ENCODE assay signal across 9 cellular contexts in genomic region chr22:46081036-46081830, GRCh38.
DNase-seq lines count a peak whose midpoint lies in the region; ATAC-seq and TF ChIP-seq lines count a peak whose summit lies in the region.
"Had no signal": no experiment of that assay in that cellular context is flagged by ENCODE, and none has a peak within 500 bp of the region (broad histone marks: within the 10 kb centered on the region; RNA-seq: fewer than 3 reads in every experiment).

No MANE protein-coding gene starts in this region.

- no peak overlapping the region for H3K4me3 Mint-ChIP-seq in osteocyte (ENCODE audit: unreplicated experiment)
- no peak overlapping the region for H3K4me3 Mint-ChIP-seq in activated CD8-positive, alpha-beta T cell treated with anti-CD3 and anti-CD28 coated beads, Interleukin-2, amount 10 ng/mL, durations not matched to agents 7 days and 5 days
- no peak overlapping the region for H3K4me3 Mint-ChIP-seq in CD4-positive, alpha-beta T cell
- H3K4me3 Mint-ChIP-seq: CD4-positive, CD25-positive, alpha-beta regulatory T cell had no signal

- no peaks in the 10 kb centered on the region for H3K27me3 Mint-ChIP-seq in osteocyte (ENCODE audit: unreplicated experiment)
- no peaks in the 10 kb centered on the region for H3K27me3 Mint-ChIP-seq in activated CD8-positive, alpha-beta T cell treated with anti-CD3 and anti-CD28 coated beads, Interleukin-2, amount 10 ng/mL, durations not matched to agents 7 days and 5 days (ENCODE audit: low read depth)
- no peaks in the 10 kb centered on the region for H3K27me3 Mint-ChIP-seq in CD4-positive, alpha-beta T cell
- H3K27me3 Mint-ChIP-seq: CD4-positive, CD25-positive, alpha-beta regulatory T cell had no signal

- no peaks in the 10 kb centered on the region for H3K9me3 ChIP-seq in SJSA1 (replicated peaks)
- no peaks in the 10 kb centered on the region for H3K9me3 ChIP-seq in CD4-positive, alpha-beta T cell (ENCODE audit: control insufficient read depth, low read length)

- 0 out of 2 replicates have a peak, but pooled peaks cover 4% of the 10 kb centered on the region for H3K27me3 ChIP-seq in SJSA1 (replicated peaks)
- H3K27me3 ChIP-seq in CD4-positive, alpha-beta T cell (ENCODE audit: control insufficient read depth, insufficient read depth, low read length) = no peaks in the 10 kb centered on the region

- peaks cover 78% of the 10 kb centered on the region for H3K4me1 Mint-ChIP-seq in osteocyte (ENCODE audit: unreplicated experiment)
- H3K4me1 Mint-ChIP-seq in activated CD8-positive, alpha-beta T cell treated with anti-CD3 and anti-CD28 coated beads, Interleukin-2, amount 10 ng/mL, durations not matched to agents 7 days and 5 days (ENCODE audit: low read depth) = no peaks in the 10 kb centered on the region
- H3K4me1 Mint-ChIP-seq in CD4-positive, alpha-beta T cell (ENCODE audit: low read depth) = peaks cover 16% of the 10 kb centered on the region

- intact Hi-C loops in CD4-positive, alpha-beta T cell (cut with DNase I, micrococcal nuclease) = no loop called here

- H3K9me3 Mint-ChIP-seq in osteocyte (ENCODE audit: unreplicated experiment) = no peaks in the 10 kb centered on the region
- H3K9me3 Mint-ChIP-seq in activated CD8-positive, alpha-beta T cell treated with anti-CD3 and anti-CD28 coated beads, Interleukin-2, amount 10 ng/mL, durations not matched to agents 7 days and 5 days (ENCODE audit: insufficient read depth) = no peaks in the 10 kb centered on the region
- no peaks in the 10 kb centered on the region for H3K9me3 Mint-ChIP-seq in CD4-positive, alpha-beta T cell
- H3K9me3 Mint-ChIP-seq: CD4-positive, CD25-positive, alpha-beta regulatory T cell had no signal

- H3K36me3 Mint-ChIP-seq in osteocyte (ENCODE audit: unreplicated experiment) = peaks cover 32% of the 10 kb centered on the region
- no peaks in the 10 kb centered on the region for H3K36me3 Mint-ChIP-seq in activated CD8-positive, alpha-beta T cell treated with anti-CD3 and anti-CD28 coated beads, Interleukin-2, amount 10 ng/mL, durations not matched to agents 7 days and 5 days (ENCODE audit: low read depth)
- H3K36me3 Mint-ChIP-seq in CD4-positive, alpha-beta T cell (ENCODE audit: low read depth) = peaks cover 3% of the 10 kb centered on the region
- H3K36me3 Mint-ChIP-seq: CD4-positive, CD25-positive, alpha-beta regulatory T cell had no signal

- peaks cover 97% of the 10 kb centered on the region for H3K36me3 ChIP-seq in SJSA1

- H3K27ac ChIP-seq in SJSA1 = peak overlapping the region; percentile 92
- no peak overlapping the region for H3K27ac ChIP-seq in CD4-positive, alpha-beta T cell (ENCODE audit: low read depth, low read length)

- POLR2A ChIA-PET in AG04449 (lab: Yijun Ruan, JAX) = interaction anchor here (1.1 to 1.7 kb wide), 3 partner anchors 8 to 84 kb away, joined by 3 to 12 read pairs (median 4); no protein-coding TSS in a partner anchor
- POLR2A ChIA-PET in activated CD8-positive, alpha-beta T cell treated with anti-CD3 and anti-CD28 coated beads, Interleukin-2, amount 10 ng/mL, durations not matched to agents 7 days and 5 days (lab: Charles Lee) = no interaction called here
- POLR2A ChIA-PET in CD4-positive, alpha-beta T cell (lab: Charles Lee) = interaction anchor here (1.0 kb wide), 1 partner anchor 67 kb away, joined by 3 read pairs; no protein-coding TSS in a partner anchor

- ATAC-seq in HG02763 (IDR thresholded peaks at IDR 0.05; ENCODE audit: unreplicated experiment) (no peak), GM21825 (IDR thresholded peaks at IDR 0.05; ENCODE audit: unreplicated experiment) (no peak)
- ATAC-seq in activated CD8-positive, alpha-beta T cell treated with anti-CD3 and anti-CD28 coated beads, Interleukin-2, amount 10 ng/mL, durations not matched to agents 7 days and 5 days = no peak
- no peak for ATAC-seq in CD4-positive, alpha-beta T cell (ENCODE audit: poor library complexity)

- TF ChIP-seq CTCF in AG04449 (IDR thresholded peaks at IDR 0.05; ENCODE audit: insufficient read depth, low read length, missing control alignments) (no peak), fibroblast of pulmonary artery (IDR thresholded peaks at IDR 0.05; ENCODE audit: low read length, missing control alignments) (no peak), osteocyte (IDR thresholded peaks at IDR 0.05) (no peak)
- no peak for TF ChIP-seq CTCF in CD4-positive, alpha-beta T cell (IDR thresholded peaks at IDR 0.05)

- peaks cover 72% of the 10 kb centered on the region for H3K4me1 ChIP-seq in SJSA1 (replicated peaks)

- H3K4me3 ChIP-seq in AG04449 (ENCODE audit: low read depth, low read length) = peak overlapping the region; percentile 61
- H3K4me3 ChIP-seq in SJSA1 = peak overlapping the region; percentile 88
- H3K4me3 ChIP-seq in fibroblast of pulmonary artery (replicated peaks; ENCODE audit: low read depth, low read length) = peak overlapping the region; percentile 28

- DNase-seq in AG04449 (ENCODE audit: low read depth, low spot score) = no peak
- DNase-seq in SJSA1 (ENCODE audit: low read depth in 1 of 2, low spot score in 2 of 2) = peak in 1 of 2 experiments; percentile 77
- DNase-seq in fibroblast of pulmonary artery (ENCODE audit: low read depth) = no peak
- DNase-seq in osteocyte (ENCODE audit: extremely low spot score, unreplicated experiment) = no peak
- DNase-seq in activated CD8-positive, alpha-beta T cell treated with anti-CD3 and anti-CD28 coated beads, Interleukin-2, amount 10 ng/mL, durations not matched to agents 7 days and 5 days = no peak
- no peak for DNase-seq in CD4-positive, alpha-beta T cell
- DNase-seq: CD4-positive, CD25-positive, alpha-beta regulatory T cell had no signal

- CTCF ChIA-PET in AG04449 (lab: Yijun Ruan, JAX) = interaction anchor here (0.6 to 3.0 kb wide), 4 partner anchors 38 to 82 kb away, joined by 3 to 11 read pairs (median 4); no protein-coding TSS in a partner anchor
- CTCF ChIA-PET in activated CD8-positive, alpha-beta T cell treated with anti-CD3 and anti-CD28 coated beads, Interleukin-2, amount 10 ng/mL, durations not matched to agents 7 days and 5 days (lab: Charles Lee) = interaction anchor here (1.3 kb wide), 1 partner anchor 75 kb away, joined by 4 read pairs; no protein-coding TSS in a partner anchor
- CTCF ChIA-PET in CD4-positive, alpha-beta T cell (lab: Charles Lee) = interaction anchor here (1.3 kb wide), 1 partner anchor 75 kb away, joined by 6 read pairs; no protein-coding TSS in a partner anchor

- H3K27ac Mint-ChIP-seq in osteocyte (ENCODE audit: unreplicated experiment) = peak overlapping the region; percentile 66
- H3K27ac Mint-ChIP-seq in activated CD8-positive, alpha-beta T cell treated with anti-CD3 and anti-CD28 coated beads, Interleukin-2, amount 10 ng/mL, durations not matched to agents 7 days and 5 days = no peak overlapping the region
- H3K27ac Mint-ChIP-seq in CD4-positive, alpha-beta T cell = no peak overlapping the region
- H3K27ac Mint-ChIP-seq: CD4-positive, CD25-positive, alpha-beta regulatory T cell had no signal

Comparison
In these comparisons a context has a peak if more than half of its experiments do, and no peak if none do; other contexts are left out.
1. H3K4me3 ChIP-seq: peak in every context shown above with its lines; median percentile 88 in SJSA1; 61 in AG04449; 28 in fibroblast of pulmonary artery.